In genomic region chr9:9950813-9951212, GRCh38 we compare ENCODE assay signal across 14 cellular contexts.
"Had no signal": no experiment of that assay in that cellular context is flagged by ENCODE, and none has a peak within 500 bp of the region (broad histone marks: within the 10 kb centered on the region; RNA-seq: fewer than 3 reads in every experiment).

No MANE protein-coding gene starts in this region.

- H3K4me1 ChIP-seq: body of pancreas, left lung had no signal

- H3K9me3 ChIP-seq: body of pancreas, left lung had no signal

- H3K4me3 ChIP-seq: body of pancreas, left lung, skin epidermis had no signal

- ATAC-seq: body of pancreas; left lung; stimulated activated memory B cell treated with anti-CD40 and anti-IgM and Interleukin-4, amounts not matched to agents 10 μg/mL and 1 μg/mL and 100 μg/mL, for 72 hours; T-helper 17 cell had no signal

- H3K27ac ChIP-seq: body of pancreas, left lung, skin epidermis had no signal

- H3K27me3 ChIP-seq: body of pancreas, left lung had no signal

- H3K36me3 ChIP-seq: left lung had no signal

- DNase-seq: activated B cell treated with CpG ODN at 0.5 μM for 24 hours; activated CD4-positive, alpha-beta T cell treated with anti-CD3 and anti-CD28 coated beads, Interleukin-2, amount 10 ng/mL, durations not matched to agents 7 days and 5 days; activated CD8-positive, alpha-beta memory T cell treated with anti-CD3 and anti-CD28 coated beads for 24 hours; activated naive CD4-positive, alpha-beta T cell treated with anti-CD3 and anti-CD28 coated beads, Interleukin-2, amount 10 ng/mL, durations not matched to agents 7 days and 5 days; body of pancreas; dermis blood vessel endothelial cell; erythroblast; left lung; mesendoderm; substantia nigra; T-helper 17 cell; trophoblast cell had no signal
